Comparison of ENCODE assay signal across 17 cellular contexts in genomic region chr4:143555676-143556075, GRCh38.
"Had no signal": no experiment of that assay in that cellular context is flagged by ENCODE, and none has a peak within 500 bp of the region (broad histone marks: within the 10 kb centered on the region; RNA-seq: fewer than 3 reads in every experiment).

No MANE protein-coding gene starts in this region.

- DNase-seq: activated B cell treated with CpG ODN at 0.5 μM for 24 hours; activated CD8-positive, alpha-beta memory T cell treated with anti-CD3 and anti-CD28 coated beads, Interleukin-2, amount 50 U/mL, for 4 hours; activated gamma-delta T cell treated with Interleukin-2 at 50 U/mL for 16 hours; caudate nucleus; kidney; left ventricle myocardium superior; stimulated activated CD4-positive, alpha-beta T cell treated with anti-CD3 and anti-CD28 coated beads, Interleukin-4, amount 100 ng/mL, for 4 hours had no signal

- FAIRE-seq: astrocyte, kidney, TTC549 had no signal

- H3K4me1 ChIP-seq: right atrium auricular region had no signal

- H3K9me3 ChIP-seq: right atrium auricular region, SJSA1, suprapubic skin had no signal

- ATAC-seq: activated CD8-positive, alpha-beta T cell treated with anti-CD3 and anti-CD28 coated beads for 36 hours; activated naive CD8-positive, alpha-beta T cell treated with anti-CD3 and anti-CD28 coated beads, Interleukin-2, amount 50 U/mL, for 24 hours; left ventricle myocardium superior; natural killer cell treated with Interleukin-12 subunit alpha and Interleukin-12 subunit beta and Interleukin-15 and Interleukin-18, amount 100 ng/mL, for 72 hours had no signal

- H3K27me3 ChIP-seq: right atrium auricular region, SJSA1, suprapubic skin had no signal

- H3K4me3 ChIP-seq: coronary artery, right atrium auricular region, SJSA1, skin epidermis, suprapubic skin had no signal

- H3K27ac ChIP-seq: coronary artery, right atrium auricular region, SJSA1, skin epidermis, suprapubic skin had no signal
